14 cellular contexts compared by ENCODE assay signal in the genomic region with DNA sequence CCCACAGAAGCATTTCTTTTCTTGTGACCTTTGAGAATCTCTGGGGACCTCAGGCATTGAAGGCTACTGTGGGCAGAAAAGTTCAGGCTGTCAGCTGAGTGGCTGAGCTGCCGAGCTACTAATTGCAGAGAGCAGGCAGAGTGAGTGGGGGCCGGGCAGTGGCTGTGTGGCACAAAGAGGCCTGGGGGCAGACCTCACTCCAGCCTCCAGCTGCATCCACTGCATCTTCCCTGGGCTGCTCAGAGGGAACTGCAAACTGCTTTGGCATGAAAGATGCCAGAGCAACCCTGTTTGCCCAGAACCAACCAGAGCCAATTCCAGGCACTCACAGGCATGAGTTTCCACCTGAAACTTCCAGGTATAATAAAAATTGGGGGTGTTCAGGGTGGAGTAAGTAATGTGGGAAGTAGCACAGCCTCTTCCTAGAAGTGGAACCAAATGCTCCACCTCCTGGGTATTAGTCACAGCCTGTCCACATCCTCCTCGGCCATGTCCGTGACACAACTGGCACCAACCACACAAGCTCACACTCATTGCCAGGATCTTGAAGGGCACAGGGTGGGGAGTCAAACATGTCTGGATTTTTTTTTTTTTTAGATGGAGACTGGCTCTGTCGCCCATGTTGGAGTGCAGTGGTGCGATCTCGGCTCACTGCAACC.
DNase-seq lines count a peak whose midpoint lies in the region; ATAC-seq, FAIRE-seq and TF ChIP-seq lines count a peak whose summit lies in the region.
"Had no signal": no experiment of that assay in that cellular context is flagged by ENCODE, and none has a peak within 500 bp of the region (broad histone marks: within the 10 kb centered on the region; RNA-seq: fewer than 3 reads in every experiment).

No MANE protein-coding gene starts in this region.

- H3K4me2 ChIP-seq in keratinocyte (ENCODE audit: control insufficient read depth, extremely low read depth, insufficient read depth, low read depth, low read length), result no peak overlapping the region

- H3K79me2 ChIP-seq in keratinocyte (ENCODE audit: control insufficient read depth, insufficient read depth, low read length), result no peaks in the 10 kb centered on the region

- FAIRE-seq in keratinocyte (lab: Jason Lieb, UNC) (peak; percentile 73), urothelium cell line (lab: Jason Lieb, UNC) (no peak)

- H3K4me1 Mint-ChIP-seq in CD8-positive, alpha-beta T cell (ENCODE audit: low read depth), result no peaks in the 10 kb centered on the region
- H3K4me1 Mint-ChIP-seq: activated naive CD8-positive, alpha-beta T cell treated with anti-CD3 and anti-CD28 coated beads, Interleukin-2, amount 10 ng/mL, durations not matched to agents 7 days and 5 days; stimulated activated memory B cell treated with anti-CD40 and anti-IgM and Interleukin-4, amounts not matched to agents 10 μg/mL and 1 μg/mL and 100 μg/mL, for 72 hours had no signal

- no peak overlapping the region for H3K4me3 ChIP-seq in heart left ventricle
- H3K4me3 ChIP-seq in right atrium auricular region, result no peak overlapping the region
- H3K4me3 ChIP-seq in astrocyte of the spinal cord (ENCODE audit: low read depth, low read length), result no peak overlapping the region
- H3K4me3 ChIP-seq in keratinocyte (ENCODE audit: control insufficient read depth in 2 of 3, extremely low read depth in 1 of 3, insufficient read depth in 2 of 3, low read depth in 1 of 3, low read length in 3 of 3), result no peak overlapping the region
- no peak overlapping the region for H3K4me3 ChIP-seq in CD8-positive, alpha-beta T cell (ENCODE audit: low read depth, low read length)

- H3K9me3 ChIP-seq in heart left ventricle, result no peaks in the 10 kb centered on the region
- H3K9me3 ChIP-seq in right atrium auricular region, result no peaks in the 10 kb centered on the region
- no peaks in the 10 kb centered on the region for H3K9me3 ChIP-seq in keratinocyte (ENCODE audit: control insufficient read depth, low read depth, low read length)
- no peaks in the 10 kb centered on the region for H3K9me3 ChIP-seq in CD8-positive, alpha-beta T cell (ENCODE audit: low read length)
- H3K9me3 ChIP-seq: BE2C had no signal

- no peaks in the 10 kb centered on the region for H3K9me1 ChIP-seq in keratinocyte (ENCODE audit: control insufficient read depth, extremely low read depth, insufficient read depth, low read length)

- H3K9me3 Mint-ChIP-seq in CD8-positive, alpha-beta T cell, result no peaks in the 10 kb centered on the region
- H3K9me3 Mint-ChIP-seq: activated naive CD8-positive, alpha-beta T cell treated with anti-CD3 and anti-CD28 coated beads, Interleukin-2, amount 10 ng/mL, durations not matched to agents 7 days and 5 days; stimulated activated memory B cell treated with anti-CD40 and anti-IgM and Interleukin-4, amounts not matched to agents 10 μg/mL and 1 μg/mL and 100 μg/mL, for 72 hours had no signal

- WGBS in heart left ventricle, 4 donors, result 58 to 71% (median 66%) methylated on average over 7 of the region's 7 CpGs

- H3K4me1 ChIP-seq in heart left ventricle (peaks cover 0 to 14% (median 0%) of the 10 kb centered on the region in 12 donors), right atrium auricular region (peaks cover 0 to 5% of the 10 kb centered on the region in 2 donors), keratinocyte (ENCODE audit: control insufficient read depth, extremely low read depth, insufficient read depth, low read length) (peaks cover 3% of the 10 kb centered on the region)
- H3K4me1 ChIP-seq in CD8-positive, alpha-beta T cell (ENCODE audit: insufficient read depth, low read length), result no peaks in the 10 kb centered on the region
- H3K4me1 ChIP-seq: BE2C had no signal

- no peak for TF ChIP-seq POLR2A in heart left ventricle (IDR thresholded peaks at IDR 0.05)

- POLR2A ChIA-PET in CD8-positive, alpha-beta T cell (lab: Charles Lee), result no interaction called here

- H3K4me3 Mint-ChIP-seq in CD8-positive, alpha-beta T cell, result no peak overlapping the region
- H3K4me3 Mint-ChIP-seq: activated naive CD8-positive, alpha-beta T cell treated with anti-CD3 and anti-CD28 coated beads, Interleukin-2, amount 10 ng/mL, durations not matched to agents 7 days and 5 days; stimulated activated memory B cell treated with anti-CD40 and anti-IgM and Interleukin-4, amounts not matched to agents 10 μg/mL and 1 μg/mL and 100 μg/mL, for 72 hours had no signal

- DNase-seq in heart left ventricle (peak in 1 of 5 donors; percentile 50), right atrium auricular region (ENCODE audit: low spot score) (no peak), astrocyte of the spinal cord (ENCODE audit: low read depth, low spot score) (peak; percentile 60), keratinocyte (ENCODE audit: low read depth, low spot score) (no peak), urothelium cell line (ENCODE audit: low spot score) (peak; percentile 29)
- no peak for DNase-seq in CD8-positive, alpha-beta T cell
- DNase-seq: activated CD4-positive, alpha-beta T cell treated with anti-CD3 and anti-CD28 coated beads, Interleukin-2, amount 50 U/mL, for 4 hours; activated naive CD8-positive, alpha-beta T cell treated with anti-CD3 and anti-CD28 coated beads, Interleukin-2, amount 10 ng/mL, durations not matched to agents 7 days and 5 days; BE2C; NCI-H2171; SIG-M5 had no signal

- no peaks in the 10 kb centered on the region for H3K36me3 Mint-ChIP-seq in CD8-positive, alpha-beta T cell
- H3K36me3 Mint-ChIP-seq: activated naive CD8-positive, alpha-beta T cell treated with anti-CD3 and anti-CD28 coated beads, Interleukin-2, amount 10 ng/mL, durations not matched to agents 7 days and 5 days; stimulated activated memory B cell treated with anti-CD40 and anti-IgM and Interleukin-4, amounts not matched to agents 10 μg/mL and 1 μg/mL and 100 μg/mL, for 72 hours had no signal

- intact Hi-C loops in heart left ventricle (cut with DNase I), result no loop called here
- intact Hi-C loops in CD8-positive, alpha-beta T cell (cut with DNase I, micrococcal nuclease), result no loop called here

- CTCF ChIA-PET in CD8-positive, alpha-beta T cell (lab: Charles Lee), result no interaction called here

- ATAC-seq in heart left ventricle (peak in 3 of 4 donors; percentile 38 to 80 (median 69)), GM19035 (IDR thresholded peaks at IDR 0.05; ENCODE audit: unreplicated experiment) (no peak), HG03469 (IDR thresholded peaks at IDR 0.05; ENCODE audit: unreplicated experiment) (no peak)
- no peak for ATAC-seq in CD8-positive, alpha-beta T cell
- ATAC-seq: stimulated activated memory B cell treated with anti-CD40 and anti-IgM and Interleukin-4, amounts not matched to agents 10 μg/mL and 1 μg/mL and 100 μg/mL, for 72 hours had no signal

- H3K27ac Mint-ChIP-seq in CD8-positive, alpha-beta T cell, result no peak overlapping the region
- H3K27ac Mint-ChIP-seq: activated naive CD8-positive, alpha-beta T cell treated with anti-CD3 and anti-CD28 coated beads, Interleukin-2, amount 10 ng/mL, durations not matched to agents 7 days and 5 days; stimulated activated memory B cell treated with anti-CD40 and anti-IgM and Interleukin-4, amounts not matched to agents 10 μg/mL and 1 μg/mL and 100 μg/mL, for 72 hours had no signal

- H3K27ac ChIP-seq in heart left ventricle, result no peak overlapping the region
- no peak overlapping the region for H3K27ac ChIP-seq in right atrium auricular region
- H3K27ac ChIP-seq in keratinocyte (ENCODE audit: control insufficient read depth, insufficient read depth, low read length), result no peak overlapping the region
- H3K27ac ChIP-seq in CD8-positive, alpha-beta T cell (ENCODE audit: low read depth, low read length), result no peak overlapping the region

- no peak overlapping the region for H3K9ac ChIP-seq in keratinocyte (ENCODE audit: control insufficient read depth, extremely low read depth, insufficient read depth, low read length)

- no peaks in the 10 kb centered on the region for H3K27me3 ChIP-seq in heart left ventricle
- H3K27me3 ChIP-seq in right atrium auricular region, result no peaks in the 10 kb centered on the region
- no peaks in the 10 kb centered on the region for H3K27me3 ChIP-seq in keratinocyte (ENCODE audit: control insufficient read depth, extremely low read depth, insufficient read depth, low read length)
- H3K27me3 ChIP-seq in CD8-positive, alpha-beta T cell (ENCODE audit: insufficient read depth, low read length), result no peaks in the 10 kb centered on the region
- H3K27me3 ChIP-seq: BE2C had no signal

- TF ChIP-seq CTCF in heart left ventricle (IDR thresholded peaks at IDR 0.05) (no peak), right atrium auricular region (IDR thresholded peaks at IDR 0.05) (no peak), astrocyte of the spinal cord (IDR thresholded peaks at IDR 0.05; ENCODE audit: low read depth, low read length) (no peak), keratinocyte (optimal IDR thresholded peaks at IDR 0.05 in 1 of 3, IDR thresholded peaks at IDR 0.05 in 1 of 3, conservative IDR thresholded peaks at IDR 0.05 in 1 of 3; ENCODE audit: extremely low read depth in 1 of 3, insufficient read depth in 2 of 3, low read length in 3 of 3) (no peak)
- TF ChIP-seq CTCF in CD8-positive, alpha-beta T cell (IDR thresholded peaks at IDR 0.05), result no peak

- no peaks in the 10 kb centered on the region for H4K20me1 ChIP-seq in keratinocyte (ENCODE audit: control insufficient read depth, extremely low read depth, insufficient read depth, low read length)

- H2AFZ ChIP-seq in keratinocyte (ENCODE audit: control insufficient read depth, low read length), result peak overlapping the region; percentile 15

- no peaks in the 10 kb centered on the region for H3K27me3 Mint-ChIP-seq in CD8-positive, alpha-beta T cell (ENCODE audit: low read depth)
- H3K27me3 Mint-ChIP-seq: activated naive CD8-positive, alpha-beta T cell treated with anti-CD3 and anti-CD28 coated beads, Interleukin-2, amount 10 ng/mL, durations not matched to agents 7 days and 5 days; stimulated activated memory B cell treated with anti-CD40 and anti-IgM and Interleukin-4, amounts not matched to agents 10 μg/mL and 1 μg/mL and 100 μg/mL, for 72 hours had no signal

- in situ Hi-C loops in astrocyte of the spinal cord (cut with HindIII; ENCODE audit: low sequenced_read_pairs), result no loop called here

- dilution Hi-C loops in keratinocyte (cut with MboI; ENCODE audit: extremely low pct_ligation_motif_present, low sequenced_read_pairs), result no loop called here

- no peaks in the 10 kb centered on the region for H3K36me3 ChIP-seq in heart left ventricle
- no peaks in the 10 kb centered on the region for H3K36me3 ChIP-seq in right atrium auricular region
- H3K36me3 ChIP-seq in keratinocyte (ENCODE audit: control insufficient read depth in 2 of 2, extremely low read depth in 1 of 2, insufficient read depth in 2 of 2, low read length in 2 of 2), result no peaks in the 10 kb centered on the region
- H3K36me3 ChIP-seq in CD8-positive, alpha-beta T cell (ENCODE audit: insufficient read depth, low read length), result no peaks in the 10 kb centered on the region
- H3K36me3 ChIP-seq: BE2C had no signal

Comparison
In these comparisons a context has a peak if more than half of its experiments do, and no peak if none do; other contexts are left out.
1. ATAC-seq: peak in heart left ventricle (3 of 4); none in GM19035 (single experiment), HG03469 (single experiment) and CD8-positive, alpha-beta T cell (single experiment).
2. DNase-seq: peak in astrocyte of the spinal cord (single experiment) and urothelium cell line (single experiment); none in right atrium auricular region (single experiment), keratinocyte (single experiment) and CD8-positive, alpha-beta T cell (0 of 7).